In genomic region chr2:137168564-137168963, GRCh38 we compare ENCODE assay signal across 22 cellular contexts.
DNase-seq lines count a peak whose midpoint lies in the region; ATAC-seq and TF ChIP-seq lines count a peak whose summit lies in the region.
"Had no signal": no experiment of that assay in that cellular context is flagged by ENCODE, and none has a peak within 500 bp of the region (broad histone marks: within the 10 kb centered on the region; RNA-seq: fewer than 3 reads in every experiment).

No MANE protein-coding gene starts in this region.

- no peak overlapping the region for H3K27ac ChIP-seq in GM23248
- no peak overlapping the region for H3K27ac ChIP-seq in RWPE1
- H3K27ac ChIP-seq: ascending aorta, KMS-11 had no signal

- H3K36me3 ChIP-seq in GM23248 (ENCODE audit: low read depth) = no peaks in the 10 kb centered on the region
- H3K36me3 ChIP-seq: ascending aorta had no signal

- in situ Hi-C loops in GM23248 (cut with MboI) = no loop called here

- H3K4me3 ChIP-seq in GM23248 = no peak overlapping the region
- H3K4me3 ChIP-seq: ascending aorta, GM12878 had no signal

- no peak overlapping the region for H2AFZ ChIP-seq in GM23248

- WGBS in GM23248 (ENCODE audit: low coverage in 1 of 2, low lambda C conversion rate in 2 of 2, missing lambda C conversion rate in 2 of 2), 2 experiments = 56 to 58% methylated on average over 4 of the region's 4 CpGs

- peak; percentile 67 for ATAC-seq in esophagus mucosa
- no peak for ATAC-seq in GM18505 (IDR thresholded peaks at IDR 0.05; ENCODE audit: unreplicated experiment)
- no peak for ATAC-seq in HG03039 (IDR thresholded peaks at IDR 0.05; ENCODE audit: unreplicated experiment)
- ATAC-seq: left colon, sciatic nerve had no signal

- peak; percentile 40 for DNase-seq in GM23248
- peak; percentile 62 for DNase-seq in RWPE1 (ENCODE audit: low spot score)
- peak; percentile 37 for DNase-seq in myocyte (ENCODE audit: low read depth)
- no peak for DNase-seq in NOMO-1 treated with DMSO at 0.1 percent for 48 hours (lab: John Stamatoyannopoulos, UW; ENCODE audit: unreplicated experiment)
- DNase-seq: activated CD4-positive, alpha-beta T cell treated with anti-CD3 and anti-CD28 coated beads for 1 hour; activated naive CD4-positive, alpha-beta T cell treated with anti-CD3 and anti-CD28 coated beads, Interleukin-2, amount 50 U/mL, for 16 hours; activated T-cell treated with anti-CD3 and anti-CD28 coated beads, Interleukin-2, amount 50 U/mL, for 48 hours; CD4-positive, CD25-positive, alpha-beta regulatory T cell; DMS153; left colon; NCI-H1105; NCI-H2081 treated with DMSO at 0.1 percent for 48 hours; NCI-H510A treated with DMSO at 0.1 percent for 48 hours; nephron progenitor cell; Right ventricle myocardium superior had no signal

- no peaks in the 10 kb centered on the region for H3K9me3 ChIP-seq in GM23248 (ENCODE audit: low read depth)
- H3K9me3 ChIP-seq: ascending aorta had no signal

- peaks cover 8% of the 10 kb centered on the region; the same call in 1 of the 2 replicates for H3K4me1 ChIP-seq in GM23248 (ENCODE audit: insufficient read depth)
- H3K4me1 ChIP-seq: ascending aorta had no signal

- TF ChIP-seq POLR2A in GM18505 (IDR thresholded peaks at IDR 0.05; ENCODE audit: borderline replicate concordance, extremely low read depth, insufficient read depth, insufficient read length) = no peak

- no peaks in the 10 kb centered on the region for H4K20me1 ChIP-seq in GM23248 (ENCODE audit: insufficient read depth)

- no peaks in the 10 kb centered on the region for H3F3A ChIP-seq in GM23248 (ENCODE audit: insufficient read depth)

- H3K4me2 ChIP-seq in GM23248 (ENCODE audit: unreplicated experiment) = no peak overlapping the region

- TF ChIP-seq CTCF in RWPE1 (conservative IDR thresholded peaks at IDR 0.05; ENCODE audit: low read depth) = no peak

- POLR2A ChIA-PET in RWPE1 (lab: Yijun Ruan, JAX; ENCODE audit: low non-redundant PET) = no interaction called here

- CTCF ChIA-PET in RWPE1 (lab: Yijun Ruan, JAX) = no interaction called here

- H3K9me2 ChIP-seq in GM23248 (ENCODE audit: insufficient read depth) = no peaks in the 10 kb centered on the region

- no peaks in the 10 kb centered on the region for H3K79me2 ChIP-seq in GM23248 (ENCODE audit: insufficient read depth)

- no peak overlapping the region for H3K9ac ChIP-seq in GM23248
- H3K9ac ChIP-seq: KMS-11 had no signal

- no peaks in the 10 kb centered on the region for H3K27me3 ChIP-seq in GM23248 (replicated peaks; ENCODE audit: insufficient read depth)
- H3K27me3 ChIP-seq: ascending aorta had no signal
